Comparison of ENCODE assay signal across 9 cellular contexts in genomic region chrX:119981286-119982070, GRCh38. TPM values are rescaled to one million over a fixed set of nuclear protein-coding genes. Genes with fewer than 3 reads are reported as not detected.
DNase-seq lines count a peak whose midpoint lies in the region; ATAC-seq and TF ChIP-seq lines count a peak whose summit lies in the region.
"Had no signal": no experiment of that assay in that cellular context is flagged by ENCODE, and none has a peak within 500 bp of the region (broad histone marks: within the 10 kb centered on the region; RNA-seq: fewer than 3 reads in every experiment).

No MANE protein-coding gene starts in this region.

- no peaks in the 10 kb centered on the region for H3K9me3 Mint-ChIP-seq in immature natural killer cell
- H3K9me3 Mint-ChIP-seq: IgD-negative memory B cell had no signal

- ATAC-seq in upper lobe of left lung (ENCODE audit: low FRiP score in 2 of 2) (no peak), heart left ventricle (no peak)

- H3K4me3 ChIP-seq in GM12875 (ENCODE audit: low read depth, low read length) (no peak overlapping the region), colonic mucosa (no peak overlapping the region), upper lobe of left lung (no peak overlapping the region), heart left ventricle (no peak overlapping the region)

- no peak overlapping the region for H3K27ac Mint-ChIP-seq in immature natural killer cell
- H3K27ac Mint-ChIP-seq: IgD-negative memory B cell had no signal

- H3K36me3 Mint-ChIP-seq in immature natural killer cell: no peaks in the 10 kb centered on the region
- H3K36me3 Mint-ChIP-seq: IgD-negative memory B cell had no signal

- no peaks in the 10 kb centered on the region for H3K4me1 ChIP-seq in colonic mucosa
- no peaks in the 10 kb centered on the region for H3K4me1 ChIP-seq in upper lobe of left lung
- H3K4me1 ChIP-seq in heart left ventricle: no peaks in the 10 kb centered on the region

- no peak overlapping the region for H3K4me3 Mint-ChIP-seq in immature natural killer cell
- H3K4me3 Mint-ChIP-seq: IgD-negative memory B cell had no signal

- no peak overlapping the region for H3K9ac ChIP-seq in colonic mucosa (ENCODE audit: low read depth in 2 of 2, low read length in 2 of 2)

- WGBS in upper lobe of left lung, 2 donors: 49 to 50% methylated on average over 15 of the region's 15 CpGs
- WGBS in heart left ventricle, 4 donors: 42 to 45% (median 43%) methylated on average over 15 of the region's 15 CpGs

- intact Hi-C loops in colonic mucosa (cut with DNase I): no loop called here
- intact Hi-C loops in heart left ventricle (cut with DNase I): loop anchor here in 1 of 10 donors (5.0 to 10.0 kb wide), 2 partner anchors 166 to 233 kb away; no protein-coding TSS in a partner anchor

- TF ChIP-seq POLR2A in upper lobe of left lung (IDR thresholded peaks at IDR 0.05): no peak
- no peak for TF ChIP-seq POLR2A in heart left ventricle (IDR thresholded peaks at IDR 0.05)

- H3K9me3 ChIP-seq in colonic mucosa (no peaks in the 10 kb centered on the region), upper lobe of left lung (no peaks in the 10 kb centered on the region), heart left ventricle (no peaks in the 10 kb centered on the region)

- TF ChIP-seq CTCF in GM12875 (IDR thresholded peaks at IDR 0.05; ENCODE audit: borderline replicate concordance, insufficient read depth, low read depth, low read length) (peak; percentile 70), colonic mucosa (IDR thresholded peaks at IDR 0.05) (no peak), upper lobe of left lung (IDR thresholded peaks at IDR 0.05) (peak in 1 of 6 experiments; percentile 15), heart left ventricle (IDR thresholded peaks at IDR 0.05) (peak in 6 of 12 donors; percentile 11 to 32 (median 28))

- TF ChIP-seq EP300 in upper lobe of left lung (IDR thresholded peaks at IDR 0.05): no peak

- H3K27me3 ChIP-seq in colonic mucosa (peaks cover 4% of the 10 kb centered on the region), upper lobe of left lung (no peaks in the 10 kb centered on the region), heart left ventricle (peaks cover 0 to 24% (median 0%) of the 10 kb centered on the region in 9 donors)

- H3K27ac ChIP-seq in colonic mucosa: no peak overlapping the region
- no peak overlapping the region for H3K27ac ChIP-seq in upper lobe of left lung
- no peak overlapping the region for H3K27ac ChIP-seq in heart left ventricle

- H3K4me1 Mint-ChIP-seq in immature natural killer cell: no peaks in the 10 kb centered on the region
- H3K4me1 Mint-ChIP-seq: IgD-negative memory B cell had no signal

- peak; percentile 25 for DNase-seq in AG20443 (ENCODE audit: low spot score)
- DNase-seq in NCI-H2227 treated with DMSO at 0.1 percent for 48 hours (lab: John Stamatoyannopoulos, UW): peak; percentile 45
- peak; percentile 26 for DNase-seq in colonic mucosa
- peak; percentile 1 for DNase-seq in pons (ENCODE audit: low spot score)
- no peak for DNase-seq in immature natural killer cell
- DNase-seq in upper lobe of left lung: no peak
- no peak for DNase-seq in heart left ventricle

- peaks cover 3 to 11% (median 7%) of the 10 kb centered on the region in 3 donors for H3K27me3 Mint-ChIP-seq in immature natural killer cell (ENCODE audit: low read depth in 3 of 3)

- H3K36me3 ChIP-seq in colonic mucosa (no peaks in the 10 kb centered on the region), upper lobe of left lung (no peaks in the 10 kb centered on the region), heart left ventricle (no peaks in the 10 kb centered on the region)

RNA-seq across cellular contexts. Expression of gene NKAP, which starts 37.9 kb away (rescaled TPM):
- 1 to 10 TPM; 5.5 to 7.1 TPM for total RNA-seq in colonic mucosa
- 1 to 10 TPM; 1.3 to 4.7 (median 1.8) TPM for polyA plus RNA-seq in immature natural killer cell
- total RNA-seq in upper lobe of left lung: 10 to 100 TPM in 1 of 6 donors, 1 to 10 TPM in 5; 5.8 to 14.7 (median 7.7) TPM
- total RNA-seq in heart left ventricle: 1 to 10 TPM; 2.9 to 7.8 (median 5.9) TPM
- 1 to 10 TPM; 4.2 to 7.0 TPM for polyA plus RNA-seq in heart left ventricle

Comparison
In these comparisons a context has a peak if more than half of its experiments do, and no peak if none do; other contexts are left out.
1. DNase-seq: peak in AG20443 (single experiment), NCI-H2227 treated with DMSO at 0.1 percent for 48 hours (single experiment), colonic mucosa (single experiment) and pons (single experiment); none in immature natural killer cell (0 of 3), upper lobe of left lung (0 of 2) and heart left ventricle (0 of 5).